25 cellular contexts compared by ENCODE assay signal in the genomic region with DNA sequence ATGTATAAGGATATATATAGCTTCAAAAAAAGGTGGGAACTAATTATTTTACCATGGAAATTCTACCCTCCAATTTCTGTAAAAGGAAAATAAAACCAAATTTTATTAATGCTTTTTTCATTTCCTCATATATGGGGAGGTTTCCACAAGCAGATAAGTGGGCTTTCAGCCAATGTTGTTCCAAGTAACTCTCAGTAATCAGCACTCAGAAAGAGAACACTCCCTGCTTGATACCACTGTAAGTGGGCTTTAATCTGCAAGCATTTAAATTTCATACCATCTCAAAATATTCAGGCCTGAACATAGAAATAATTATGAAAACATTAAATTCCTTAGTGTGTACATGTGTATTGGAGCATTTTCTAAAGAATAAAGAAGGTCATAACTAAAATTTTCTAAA.
"Had no signal": no experiment of that assay in that cellular context is flagged by ENCODE, and none has a peak within 500 bp of the region (broad histone marks: within the 10 kb centered on the region; RNA-seq: fewer than 3 reads in every experiment).

No MANE protein-coding gene starts in this region.

- ATAC-seq: activated CD8-positive, alpha-beta memory T cell treated with anti-CD3 and anti-CD28 coated beads, Interleukin-2, amount 10 ng/mL, durations not matched to agents 7 days and 5 days; activated CD8-positive, alpha-beta T cell treated with anti-CD3 and anti-CD28 coated beads, Interleukin-2, amount 10 ng/mL, durations not matched to agents 7 days and 5 days; activated naive CD4-positive, alpha-beta T cell treated with anti-CD3 and anti-CD28 coated beads, Interleukin-2, amount 50 U/mL, for 72 hours; activated T-cell treated with anti-CD3 and anti-CD28 coated beads, Interleukin-2, amount 50 U/mL, for 72 hours; foreskin keratinocyte; lower lobe of right lung; natural killer cell; T-helper 17 cell had no signal

- H3K36me3 ChIP-seq: heart right ventricle, lower lobe of right lung, tibial nerve had no signal

- H3K9me3 ChIP-seq: lower lobe of right lung had no signal

- H3K27me3 ChIP-seq: dorsolateral prefrontal cortex, foreskin keratinocyte, heart right ventricle, tibial nerve had no signal

- H3K27ac ChIP-seq: coronary artery, dorsolateral prefrontal cortex, foreskin keratinocyte, lower lobe of right lung, tibial nerve had no signal

- H3K4me3 ChIP-seq: coronary artery, dorsolateral prefrontal cortex, heart right ventricle, lower lobe of right lung, tibial nerve had no signal

- DNase-seq: activated B cell treated with CpG ODN at 0.5 μM for 24 hours; activated CD4-positive, alpha-beta T cell treated with anti-CD3 and anti-CD28 coated beads, Interleukin-2, amount 50 U/mL, for 1 hour; activated CD8-positive, alpha-beta memory T cell treated with anti-CD3 and anti-CD28 coated beads, Interleukin-2, amount 10 ng/mL, durations not matched to agents 7 days and 5 days; activated CD8-positive, alpha-beta T cell treated with anti-CD3 and anti-CD28 coated beads, Interleukin-2, amount 10 ng/mL, durations not matched to agents 7 days and 5 days; activated naive CD4-positive, alpha-beta T cell; activated T-cell treated with anti-CD3 and anti-CD28 coated beads for 4 hours; activated T-cell treated with anti-CD3 and anti-CD28 coated beads, Interleukin-2, amount 50 U/mL, for 72 hours; anterior cingulate cortex; cerebellar nuclear complex; dorsolateral prefrontal cortex; effector memory CD4-positive, alpha-beta T cell; foreskin keratinocyte; heart right ventricle; lower lobe of right lung; mesenchymal stem cell; natural killer cell; right cardiac atrium; stimulated activated CD4-positive, alpha-beta T cell treated with anti-CD3 and anti-CD28 coated beads, Interleukin-15, amount 100 ng/mL, for 24 hours; stimulated activated CD4-positive, alpha-beta T cell treated with anti-CD3 and anti-CD28 coated beads, Interleukin-2, amount 100 ng/mL, for 24 hours; stimulated activated naive CD4-positive, alpha-beta T cell; T-helper 17 cell; T1000 had no signal

- H3K4me1 ChIP-seq: foreskin keratinocyte, lower lobe of right lung, tibial nerve had no signal
